Comparison of ENCODE assay signal across 23 cellular contexts in genomic region chr22:48800886-48801607, GRCh38.
"Had no signal": no experiment of that assay in that cellular context is flagged by ENCODE, and none has a peak within 500 bp of the region (broad histone marks: within the 10 kb centered on the region; RNA-seq: fewer than 3 reads in every experiment).

No MANE protein-coding gene starts in this region.

- H3K4me3 ChIP-seq: esophagus muscularis mucosa, gastrocnemius medialis, heart right ventricle, left lung, lower lobe of right lung, pancreas, suprapubic skin, thyroid gland, upper lobe of left lung had no signal

- H3K4me1 ChIP-seq: esophagus muscularis mucosa, gastrocnemius medialis, heart right ventricle, left lung, lower lobe of right lung, pancreas, suprapubic skin, thyroid gland, upper lobe of left lung had no signal

- H3K4me1 Mint-ChIP-seq: memory B cell; naive thymus-derived CD4-positive, alpha-beta T cell; stimulated activated effector memory CD8-positive, alpha-beta T cell treated with anti-CD3 and anti-CD28 coated beads, Interleukin-12 subunit alpha, Interleukin-12 subunit beta, amount 100 ng/mL, for 72 hours had no signal

- H3K36me3 ChIP-seq: esophagus muscularis mucosa, gastrocnemius medialis, heart right ventricle, left lung, lower lobe of right lung, pancreas, suprapubic skin, thyroid gland, upper lobe of left lung had no signal

- FAIRE-seq: islet of Langerhans, pancreas had no signal

- H3K27ac ChIP-seq: epithelial cell of prostate, esophagus muscularis mucosa, gastrocnemius medialis, heart right ventricle, left lung, lower lobe of right lung, pancreas, suprapubic skin, thyroid gland, upper lobe of left lung had no signal

- H3K4me3 Mint-ChIP-seq: effector memory CD8-positive, alpha-beta T cell; memory B cell; naive thymus-derived CD4-positive, alpha-beta T cell; stimulated activated effector memory CD8-positive, alpha-beta T cell treated with anti-CD3 and anti-CD28 coated beads, Interleukin-12 subunit alpha, Interleukin-12 subunit beta, amount 100 ng/mL, for 72 hours had no signal

- ATAC-seq: effector memory CD8-positive, alpha-beta T cell; gastrocnemius medialis; heart right ventricle; left lung; naive thymus-derived CD4-positive, alpha-beta T cell; pancreas; right cardiac atrium; stimulated activated effector memory CD8-positive, alpha-beta T cell treated with anti-CD3 and anti-CD28 coated beads, Interleukin-12 subunit alpha, Interleukin-12 subunit beta, amount 100 ng/mL, for 72 hours; stimulated activated naive CD8-positive, alpha-beta T cell treated with anti-CD3 and anti-CD28 coated beads, Interleukin-15, Interleukin-2, amounts not matched to agents 100 U/mL and 50 U/mL, for 24 hours had no signal

- H3K27me3 Mint-ChIP-seq: memory B cell, progenitor cell of endocrine pancreas had no signal

- H3K36me3 Mint-ChIP-seq: memory B cell; naive thymus-derived CD4-positive, alpha-beta T cell; stimulated activated effector memory CD8-positive, alpha-beta T cell treated with anti-CD3 and anti-CD28 coated beads, Interleukin-12 subunit alpha, Interleukin-12 subunit beta, amount 100 ng/mL, for 72 hours had no signal

- H3K9me3 Mint-ChIP-seq: effector memory CD8-positive, alpha-beta T cell; memory B cell; naive thymus-derived CD4-positive, alpha-beta T cell; stimulated activated effector memory CD8-positive, alpha-beta T cell treated with anti-CD3 and anti-CD28 coated beads, Interleukin-12 subunit alpha, Interleukin-12 subunit beta, amount 100 ng/mL, for 72 hours had no signal

- H3K27me3 ChIP-seq: gastrocnemius medialis, pancreas, thyroid gland, upper lobe of left lung had no signal

- H3K27ac Mint-ChIP-seq: effector memory CD8-positive, alpha-beta T cell; memory B cell; naive thymus-derived CD4-positive, alpha-beta T cell; progenitor cell of endocrine pancreas; stimulated activated effector memory CD8-positive, alpha-beta T cell treated with anti-CD3 and anti-CD28 coated beads, Interleukin-12 subunit alpha, Interleukin-12 subunit beta, amount 100 ng/mL, for 72 hours had no signal

- H3K9me3 ChIP-seq: esophagus muscularis mucosa, gastrocnemius medialis, heart right ventricle, left lung, lower lobe of right lung, pancreas, suprapubic skin, thyroid gland, upper lobe of left lung had no signal

- DNase-seq: central memory CD4-positive, alpha-beta T cell; cortex of kidney; effector memory CD8-positive, alpha-beta T cell; gastrocnemius medialis; heart right ventricle; hypothalamus; left lung; lower lobe of right lung; stimulated activated CD4-positive, alpha-beta T cell treated with anti-CD3 and anti-CD28 coated beads, Interleukin-4, amount 100 ng/mL, for 1 hour; stimulated activated CD8-positive, alpha-beta memory T cell treated with anti-CD3 and anti-CD28 coated beads, Interleukin-4, amount 100 ng/mL, for 48 hours; stimulated activated naive CD8-positive, alpha-beta T cell treated with anti-CD3 and anti-CD28 coated beads, Interleukin-15, Interleukin-2, amounts not matched to agents 100 U/mL and 50 U/mL, for 24 hours; thyroid gland; upper lobe of left lung had no signal
